Comparison of ENCODE assay signal across 28 cellular contexts in the genomic region with DNA sequence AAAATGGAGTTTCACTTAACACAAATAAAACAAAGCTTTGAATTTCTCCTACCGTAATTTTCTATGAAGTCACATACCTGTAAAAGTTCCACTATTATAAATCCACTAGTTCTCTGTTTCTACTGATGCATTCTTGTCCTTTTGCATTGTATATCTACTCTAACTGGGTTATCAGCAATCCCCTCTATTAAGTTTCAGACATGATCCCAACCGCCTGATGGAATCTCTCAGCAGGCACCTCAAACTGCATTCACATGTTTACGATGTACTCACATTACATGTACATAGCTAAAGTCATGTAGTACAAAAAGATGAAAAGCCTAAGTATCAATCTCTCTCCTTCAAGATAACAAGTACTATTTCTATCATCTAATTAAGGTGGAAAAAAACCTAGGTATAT.
A peak's percentile ranks its signal among the peaks of the same experiment; 100 is the strongest.
DNase-seq lines count a peak whose midpoint lies in the region; ATAC-seq, FAIRE-seq and TF ChIP-seq lines count a peak whose summit lies in the region.
"Had no signal": no experiment of that assay in that cellular context is flagged by ENCODE, and none has a peak within 500 bp of the region (broad histone marks: within the 10 kb centered on the region; RNA-seq: fewer than 3 reads in every experiment).

No MANE protein-coding gene starts in this region.

- in situ Hi-C loops in HepG2 (cut with HindIII; ENCODE audit: extremely low pct_ligation_motif_present, low pct_unique_long_range_greater_than_20kb): no loop called here

- over 99% methylated on average over 3 of the region's 3 CpGs for WGBS in HepG2 (ENCODE audit: low lambda C conversion rate)
- WGBS in right lobe of liver (ENCODE audit: insufficient coverage, low coverage, low lambda C conversion rate, missing lambda C conversion rate): 88% methylated on average over 3 of the region's 3 CpGs

- H3K36me3 ChIP-seq in HepG2 (replicated peaks in 1 of 2; ENCODE audit: control insufficient read depth in 1 of 2, insufficient read depth in 2 of 2, low read length in 2 of 2) (peaks cover 3 to 50% of the 10 kb centered on the region in 2 experiments), right lobe of liver (peaks cover 0 to 17% (median 1%) of the 10 kb centered on the region in 4 donors), HEK293 (ENCODE audit: control insufficient read depth in 2 of 2, insufficient read depth in 1 of 2, low read length in 2 of 2) (peaks cover 18 to 20% of the 10 kb centered on the region in 2 experiments)
- peaks cover 7% of the 10 kb centered on the region for H3K36me3 ChIP-seq in effector memory CD4-positive, alpha-beta T cell (ENCODE audit: control insufficient read depth, insufficient read depth, low read length)

- H3K9ac ChIP-seq in HepG2 (ENCODE audit: insufficient read depth, low read depth, low read length): no peak overlapping the region

- H4K20me1 ChIP-seq in HepG2 (ENCODE audit: insufficient read depth, low read length): no peaks in the 10 kb centered on the region; the same call in 1 of the 2 replicates

- no peaks in the 10 kb centered on the region for H3K27me3 Mint-ChIP-seq in naive thymus-derived CD8-positive, alpha-beta T cell
- H3K27me3 Mint-ChIP-seq: CD8-positive, alpha-beta memory T cell had no signal

- no peak overlapping the region for H3K4me2 ChIP-seq in HepG2 (ENCODE audit: low read depth, low read length)
- H3K4me2 ChIP-seq: A549, GM23338 had no signal

- TSS peak; percentile 0 for BruUV-seq in HepG2 (replicated peaks; lab: Mats Ljungman, UMichigan)

- H2AFZ ChIP-seq in HepG2 (ENCODE audit: low read length): no peak overlapping the region
- H2AFZ ChIP-seq: GM23338 had no signal

- H3K79me2 ChIP-seq in HepG2 (ENCODE audit: insufficient read depth, low read length): peaks cover 34% of the 10 kb centered on the region

- no peaks in the 10 kb centered on the region for H3K9me3 Mint-ChIP-seq in naive thymus-derived CD8-positive, alpha-beta T cell
- H3K9me3 Mint-ChIP-seq: CD8-positive, alpha-beta memory T cell; GM23338 had no signal

- H3K4me1 ChIP-seq in HepG2 (ENCODE audit: insufficient read depth, low read length) (no peaks in the 10 kb centered on the region), right lobe of liver (peaks cover 0 to 24% (median 0%) of the 10 kb centered on the region in 4 donors), HEK293 (ENCODE audit: control insufficient read depth, insufficient read depth, low read length) (peaks cover 16% of the 10 kb centered on the region)
- no peaks in the 10 kb centered on the region for H3K4me1 ChIP-seq in effector memory CD4-positive, alpha-beta T cell (ENCODE audit: control insufficient read depth, insufficient read depth, low read length, poor library complexity, severe bottlenecking)

- TF ChIP-seq CTCF in HepG2 (CRISPR knock-in tag; IDR thresholded peaks at IDR 0.05): no peak
- no peak for TF ChIP-seq CTCF in right lobe of liver (IDR thresholded peaks at IDR 0.05)
- TF ChIP-seq CTCF in HEK293 (tag by site-specific recombination; IDR thresholded peaks at IDR 0.05): no peak
- no peak for TF ChIP-seq CTCF in choroid plexus epithelial cell (conservative IDR thresholded peaks at IDR 0.05; ENCODE audit: low read depth, low read length)

- H3K27ac Mint-ChIP-seq in naive thymus-derived CD8-positive, alpha-beta T cell: peak overlapping the region in 4 of 10 donors; percentile 0 to 78 (median 20)
- H3K27ac Mint-ChIP-seq: GM23338 had no signal

- no peak for TF ChIP-seq RAD21 in HepG2 (CRISPR knock-in tag; IDR thresholded peaks at IDR 0.05)

- H3K27me3 ChIP-seq in HepG2 (ENCODE audit: control insufficient read depth in 1 of 2, insufficient read depth in 2 of 2, low read length in 2 of 2) (no peaks in the 10 kb centered on the region; a peak in 1 of 5 replicates), right lobe of liver (no peaks in the 10 kb centered on the region)
- H3K27me3 ChIP-seq in effector memory CD4-positive, alpha-beta T cell (replicated peaks; ENCODE audit: control insufficient read depth, insufficient read depth, low read length, poor library complexity, severe bottlenecking): no peaks in the 10 kb centered on the region
- H3K27me3 ChIP-seq: SJCRH30 had no signal

- H3K4me1 Mint-ChIP-seq in naive thymus-derived CD8-positive, alpha-beta T cell: peaks cover 25 to 56% (median 38%) of the 10 kb centered on the region in 4 donors

- H3K4me3 ChIP-seq in HepG2 (replicated peaks in 1 of 3; ENCODE audit: insufficient read depth in 1 of 3, low read depth in 2 of 3, low read length in 3 of 3) (no peak overlapping the region), right lobe of liver (no peak overlapping the region), HEK293 (ENCODE audit: low read depth, low read length) (no peak overlapping the region), choroid plexus epithelial cell (ENCODE audit: low read depth, low read length) (no peak overlapping the region)
- H3K4me3 ChIP-seq in effector memory CD4-positive, alpha-beta T cell (ENCODE audit: insufficient read depth, low read depth, low read length, poor library complexity, severe bottlenecking): no peak overlapping the region
- H3K4me3 ChIP-seq: A549, GM23338, HAP-1, SJCRH30 had no signal

- H3K36me3 Mint-ChIP-seq in naive thymus-derived CD8-positive, alpha-beta T cell: peaks cover 1 to 37% (median 5%) of the 10 kb centered on the region in 3 donors

- TF ChIP-seq EP300 in HepG2 (IDR thresholded peaks at IDR 0.05; ENCODE audit: low read depth in 2 of 2, low read length in 2 of 2): no peak
- no peak for TF ChIP-seq EP300 in HepG2 (CRISPR knock-in tag; IDR thresholded peaks at IDR 0.05; ENCODE audit: borderline replicate concordance)

- POLR2A ChIA-PET in HepG2 (lab: Yijun Ruan, JAX) (no interaction called here), HEK293 (lab: Yijun Ruan, JAX) (no interaction called here)
- POLR2A ChIA-PET in naive thymus-derived CD8-positive, alpha-beta T cell (lab: Charles Lee): interaction anchor here (0.5 kb wide), 1 partner anchor 770 kb away, joined by 6 read pairs; no protein-coding TSS in a partner anchor

- CTCF ChIA-PET in HepG2 (lab: Yijun Ruan, JAX; ENCODE audit: low intra/inter-chr PET ratio, low total read pairs) (no interaction called here), HEK293 (lab: Yijun Ruan, JAX) (interaction anchor here (0.6 to 0.7 kb wide), 2 partner anchors 50 to 55 kb away, joined by 4 read pairs; no protein-coding TSS in a partner anchor)

- FAIRE-seq in HepG2 (lab: Jason Lieb, UNC): no peak
- FAIRE-seq: A549, GM12891 had no signal

- DNase-seq in HepG2 (ENCODE audit: low spot score): no peak
- no peak for DNase-seq in right lobe of liver
- peak; percentile 4 for DNase-seq in choroid plexus epithelial cell (ENCODE audit: low read depth)
- DNase-seq in effector memory CD4-positive, alpha-beta T cell: no peak
- DNase-seq in naive thymus-derived CD8-positive, alpha-beta T cell: no peak
- DNase-seq in NCI-H510A treated with DMSO at 0.1 percent for 48 hours (lab: John Stamatoyannopoulos, UW): no peak
- DNase-seq: C1 segment of cervical spinal cord; Calu3; CD8-positive, alpha-beta memory T cell; DMS79 treated with DMSO at 0.1 percent for 48 hours; GF-D8; Karpas-422; NCI-H1092 treated with DMSO at 0.1 percent for 48 hours; NCI-H1436 treated with DMSO at 0.1 percent for 48 hours; NCI-H187 treated with DMSO at 0.1 percent for 48 hours; NCI-H446; NCI-H526; NCI-H82; NK-92 treated with Interleukin-12 subunit alpha and Interleukin-12 subunit beta, amount 100 ng/mL, for 24 hours; PC-3; SJCRH30 had no signal

- no peak for ATAC-seq in HepG2
- ATAC-seq in right lobe of liver: no peak
- ATAC-seq in naive thymus-derived CD8-positive, alpha-beta T cell: no peak
- ATAC-seq: A549, GM23338, PC-3, Right ventricle myocardium inferior, SK-N-SH treated with all-trans-retinoic acid at 6 μM for 48 hours had no signal

- H3K27ac ChIP-seq in HepG2 (ENCODE audit: extremely low read length, insufficient read depth, low read length) (no peak overlapping the region), right lobe of liver (no peak overlapping the region), HEK293 (ENCODE audit: extremely low read depth, low read depth, low read length) (no peak overlapping the region)
- H3K27ac ChIP-seq in effector memory CD4-positive, alpha-beta T cell (ENCODE audit: insufficient read depth, low read length, poor library complexity, severe bottlenecking): no peak overlapping the region
- H3K27ac ChIP-seq: A549, SJCRH30 had no signal

- TF ChIP-seq POLR2A in HepG2 (IDR thresholded peaks at IDR 0.05; ENCODE audit: insufficient read depth in 1 of 2, low read depth in 2 of 2, low read length in 2 of 2) (no peak), right lobe of liver (IDR thresholded peaks at IDR 0.05) (no peak)

- intact Hi-C loops in HepG2 (cut with micrococcal nuclease; ENCODE audit: unreplicated experiment): no loop called here
- intact Hi-C loops in right lobe of liver (cut with DNase I): no loop called here

- H3K9me3 ChIP-seq in HepG2 (ENCODE audit: low read length): no peaks in the 10 kb centered on the region
- H3K9me3 ChIP-seq in right lobe of liver: no peaks in the 10 kb centered on the region
- H3K9me3 ChIP-seq in HEK293 (ENCODE audit: control insufficient read depth, insufficient read depth, low read depth, low read length): no peaks in the 10 kb centered on the region
- no peaks in the 10 kb centered on the region for H3K9me3 ChIP-seq in effector memory CD4-positive, alpha-beta T cell (ENCODE audit: control insufficient read depth, low read length)
- H3K9me3 ChIP-seq: A549, HAP-1 had no signal

- no peak overlapping the region for H3K4me3 Mint-ChIP-seq in naive thymus-derived CD8-positive, alpha-beta T cell
- H3K4me3 Mint-ChIP-seq: CD8-positive, alpha-beta memory T cell; GM23338 had no signal

TF ChIP-seq in HepG2, 621 proteins besides CTCF, POLR2A, EP300 and RAD21 (continues in another document):
- TF ChIP-seq ZNF160 (CRISPR knock-in tag; IDR thresholded peaks at IDR 0.05): no peak
- TF ChIP-seq ZNF337 (CRISPR knock-in tag; IDR thresholded peaks at IDR 0.05; ENCODE audit: borderline replicate concordance, low read depth): no peak
- TF ChIP-seq ZNF713 (CRISPR knock-in tag; IDR thresholded peaks at IDR 0.05): no peak
- TF ChIP-seq PHF8 (CRISPR knock-in tag; IDR thresholded peaks at IDR 0.05): no peak
- no peak for TF ChIP-seq ZNF430 (CRISPR knock-in tag; IDR thresholded peaks at IDR 0.05)
- TF ChIP-seq PAWR (CRISPR knock-in tag; IDR thresholded peaks at IDR 0.05; ENCODE audit: borderline replicate concordance): no peak
- no peak for TF ChIP-seq KDM2A (CRISPR knock-in tag; IDR thresholded peaks at IDR 0.05; ENCODE audit: borderline replicate concordance, low read depth)

TF ChIP-seq in HEK293, 187 proteins besides CTCF, POLR2A, EP300 and RAD21 (continues in another document):
- TF ChIP-seq MZF1 (tag by site-specific recombination; IDR thresholded peaks at IDR 0.05; ENCODE audit: borderline replicate concordance): peak; percentile 80; the same call in 1 of the 2 replicates
- TF ChIP-seq ZNF362 (tag by site-specific recombination; IDR thresholded peaks at IDR 0.05): no peak

Comparison
In these comparisons a context has a peak if more than half of its experiments do, and no peak if none do; other contexts are left out.
1. Of the 63 proteins assayed by ChIP-seq in both HepG2 and HEK293: peak only in HepG2: none; only in HEK293: MZF1 and ZBTB44; in both: none; in neither: 61.